In genomic region chr1:56135864-56136147, GRCh38 we compare ENCODE assay signal across 21 cellular contexts.
DNase-seq lines count a peak whose midpoint lies in the region; ATAC-seq and TF ChIP-seq lines count a peak whose summit lies in the region.
"Had no signal": no experiment of that assay in that cellular context is flagged by ENCODE, and none has a peak within 500 bp of the region (broad histone marks: within the 10 kb centered on the region; RNA-seq: fewer than 3 reads in every experiment).

No MANE protein-coding gene starts in this region.

- no peaks in the 10 kb centered on the region for H3K36me3 Mint-ChIP-seq in chondrocyte (ENCODE audit: low read depth)
- H3K36me3 Mint-ChIP-seq: activated naive CD8-positive, alpha-beta T cell treated with anti-CD3 and anti-CD28 coated beads for 36 hours had no signal

- H3K27me3 Mint-ChIP-seq in chondrocyte (ENCODE audit: low read depth) = no peaks in the 10 kb centered on the region
- H3K27me3 Mint-ChIP-seq: activated CD4-positive, alpha-beta T cell treated with anti-CD3 and anti-CD28 coated beads, Interleukin-2, amount 10 ng/mL, durations not matched to agents 24 days and 14 days; activated naive CD8-positive, alpha-beta T cell treated with anti-CD3 and anti-CD28 coated beads for 36 hours had no signal

- no peaks in the 10 kb centered on the region for H3K36me3 ChIP-seq in smooth muscle cell (ENCODE audit: low read depth)
- H3K36me3 ChIP-seq: neutrophil, tibial nerve had no signal

- H3K9ac ChIP-seq in smooth muscle cell (ENCODE audit: low read depth) = no peak overlapping the region

- no peaks in the 10 kb centered on the region for H3K9me3 ChIP-seq in smooth muscle cell (replicated peaks; ENCODE audit: low read depth)
- H3K9me3 ChIP-seq: neutrophil, tibial nerve had no signal

- peaks cover 22% of the 10 kb centered on the region for H3K4me1 Mint-ChIP-seq in chondrocyte (ENCODE audit: low read depth)
- H3K4me1 Mint-ChIP-seq: activated CD4-positive, alpha-beta T cell treated with anti-CD3 and anti-CD28 coated beads, Interleukin-2, amount 10 ng/mL, durations not matched to agents 24 days and 14 days; activated T-helper 17 cell treated with anti-CD3 and anti-CD28 coated beads, Interleukin-2, amount 50 U/mL, for 72 hours had no signal

- no peaks in the 10 kb centered on the region for H3F3A ChIP-seq in smooth muscle cell (ENCODE audit: low read depth)

- H3K79me2 ChIP-seq in smooth muscle cell (ENCODE audit: low read depth) = no peaks in the 10 kb centered on the region

- H3K9me3 Mint-ChIP-seq in chondrocyte (ENCODE audit: low read depth) = no peaks in the 10 kb centered on the region
- H3K9me3 Mint-ChIP-seq: activated CD4-positive, alpha-beta T cell treated with anti-CD3 and anti-CD28 coated beads, Interleukin-2, amount 10 ng/mL, durations not matched to agents 24 days and 14 days; activated naive CD8-positive, alpha-beta T cell treated with anti-CD3 and anti-CD28 coated beads for 36 hours; activated T-helper 17 cell treated with anti-CD3 and anti-CD28 coated beads, Interleukin-2, amount 50 U/mL, for 72 hours; stimulated activated naive CD8-positive, alpha-beta T cell treated with anti-CD3 and anti-CD28 coated beads, Interleukin-15, amount 100 ng/mL, for 72 hours had no signal

- TF ChIP-seq CTCF in chondrocyte (IDR thresholded peaks at IDR 0.05) = no peak
- TF ChIP-seq CTCF in smooth muscle cell (IDR thresholded peaks at IDR 0.05; ENCODE audit: borderline replicate concordance, insufficient read depth, poor library complexity, severe bottlenecking) = no peak

- H2AFZ ChIP-seq in smooth muscle cell (ENCODE audit: low read depth) = no peak overlapping the region

- no peak overlapping the region for H3K27ac Mint-ChIP-seq in chondrocyte (ENCODE audit: unreplicated experiment)
- H3K27ac Mint-ChIP-seq: activated CD4-positive, alpha-beta T cell treated with anti-CD3 and anti-CD28 coated beads, Interleukin-2, amount 10 ng/mL, durations not matched to agents 24 days and 14 days; activated naive CD8-positive, alpha-beta T cell treated with anti-CD3 and anti-CD28 coated beads for 36 hours; activated T-helper 17 cell treated with anti-CD3 and anti-CD28 coated beads, Interleukin-2, amount 50 U/mL, for 72 hours; stimulated activated naive CD8-positive, alpha-beta T cell treated with anti-CD3 and anti-CD28 coated beads, Interleukin-15, amount 100 ng/mL, for 72 hours had no signal

- no peak overlapping the region for H3K27ac ChIP-seq in smooth muscle cell (ENCODE audit: low read depth)
- H3K27ac ChIP-seq: neutrophil, skin epidermis, tibial nerve had no signal

- DNase-seq in chondrocyte (ENCODE audit: low spot score) = no peak
- DNase-seq in smooth muscle cell (lab: John Stamatoyannopoulos, UW; ENCODE audit: unreplicated experiment) = no peak
- no peak for DNase-seq in C1 segment of cervical spinal cord (lab: John Stamatoyannopoulos, UW)
- DNase-seq in activated CD4-positive, alpha-beta T cell treated with anti-CD3 and anti-CD28 coated beads for 48 hours = no peak
- DNase-seq: activated CD4-positive, alpha-beta T cell treated with anti-CD3 and anti-CD28 coated beads, Interleukin-2, amount 10 ng/mL, durations not matched to agents 24 days and 14 days; activated naive CD8-positive, alpha-beta T cell treated with anti-CD3 and anti-CD28 coated beads for 36 hours; DMS79 treated with DMSO at 0.1 percent for 48 hours; kidney; NCI-H1694; NCI-H82; OCI-M1; Right ventricle myocardium superior; stimulated activated naive CD8-positive, alpha-beta T cell treated with anti-CD3 and anti-CD28 coated beads, Interleukin-15, amount 100 ng/mL, for 72 hours had no signal

- no peaks in the 10 kb centered on the region for H3K4me1 ChIP-seq in smooth muscle cell (ENCODE audit: low read depth)
- H3K4me1 ChIP-seq: tibial nerve had no signal

- H3K4me3 ChIP-seq in smooth muscle cell = no peak overlapping the region
- H3K4me3 ChIP-seq: K562, skin epidermis, tibial nerve had no signal

- no peaks in the 10 kb centered on the region for H4K20me1 ChIP-seq in smooth muscle cell (ENCODE audit: low read depth)

- H3K4me2 ChIP-seq in smooth muscle cell = no peak overlapping the region

- peak; percentile 10 for ATAC-seq in GM19043 (IDR thresholded peaks at IDR 0.05; ENCODE audit: low read depth, unreplicated experiment)
- ATAC-seq in HG02610 (IDR thresholded peaks at IDR 0.05; ENCODE audit: unreplicated experiment) = peak; percentile 26
- peak; percentile 24 for ATAC-seq in HG03354 (IDR thresholded peaks at IDR 0.05; ENCODE audit: poor library complexity, severe bottlenecking, unreplicated experiment)
- ATAC-seq: activated T-helper 17 cell treated with anti-CD3 and anti-CD28 coated beads, Interleukin-2, amount 50 U/mL, for 72 hours; K562; stimulated activated naive CD8-positive, alpha-beta T cell treated with anti-CD3 and anti-CD28 coated beads, Interleukin-15, amount 100 ng/mL, for 72 hours had no signal

- no peak overlapping the region for H3K4me3 Mint-ChIP-seq in chondrocyte (ENCODE audit: unreplicated experiment)
- H3K4me3 Mint-ChIP-seq: activated CD4-positive, alpha-beta T cell treated with anti-CD3 and anti-CD28 coated beads, Interleukin-2, amount 10 ng/mL, durations not matched to agents 24 days and 14 days; activated naive CD8-positive, alpha-beta T cell treated with anti-CD3 and anti-CD28 coated beads for 36 hours; activated T-helper 17 cell treated with anti-CD3 and anti-CD28 coated beads, Interleukin-2, amount 50 U/mL, for 72 hours; stimulated activated naive CD8-positive, alpha-beta T cell treated with anti-CD3 and anti-CD28 coated beads, Interleukin-15, amount 100 ng/mL, for 72 hours had no signal

- no peaks in the 10 kb centered on the region for H3K27me3 ChIP-seq in smooth muscle cell (ENCODE audit: low read depth)
- H3K27me3 ChIP-seq: neutrophil, tibial nerve had no signal
